ENCODE assay signal across 8 cellular contexts in the genomic region with DNA sequence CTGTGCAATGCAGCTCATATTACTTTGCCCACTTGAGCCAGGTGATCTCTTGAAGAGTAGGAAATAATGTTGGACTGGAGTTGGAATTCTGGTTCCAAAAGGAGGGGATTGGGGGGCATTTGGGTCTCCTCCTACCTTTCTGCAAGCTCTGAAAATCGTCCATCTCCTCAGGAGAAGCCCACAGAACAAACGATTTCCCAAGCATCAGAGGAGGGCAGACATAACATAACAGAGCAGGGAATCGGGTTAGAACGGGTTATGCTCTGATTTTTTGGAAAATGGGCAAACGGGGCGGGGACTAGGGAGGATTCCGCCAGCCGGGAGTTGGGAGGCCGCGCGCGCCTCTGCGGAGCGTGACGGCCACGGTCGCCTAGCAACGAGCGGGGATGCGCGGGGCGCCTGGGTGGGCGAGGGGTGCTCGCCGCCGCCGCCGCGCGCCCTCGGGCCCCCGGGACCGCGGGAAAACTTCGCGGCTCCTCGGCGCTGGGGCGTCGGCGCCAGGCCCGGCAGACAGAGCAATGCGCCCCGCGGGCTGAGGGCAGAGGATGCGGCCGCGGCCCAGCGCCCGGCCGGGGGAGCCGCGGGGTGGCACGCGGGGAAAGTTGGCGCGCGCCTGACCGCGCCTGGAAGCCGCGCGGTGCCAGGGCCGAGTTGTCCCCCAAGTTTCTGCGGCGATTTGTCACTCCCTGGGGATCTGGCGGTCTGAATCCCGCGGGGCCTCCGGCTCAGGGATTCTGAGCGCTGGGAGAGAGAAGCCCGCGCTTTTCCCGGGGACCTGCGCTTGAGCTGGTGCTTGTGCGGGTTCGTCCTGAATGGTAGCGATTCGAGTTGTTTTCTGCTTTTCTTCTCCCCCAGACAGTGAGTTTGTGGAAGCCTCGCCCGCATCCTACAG. TPM values are rescaled to one million over a fixed set of nuclear protein-coding genes. Genes with fewer than 3 reads are reported as not detected.
DNase-seq lines count a peak whose midpoint lies in the region; ATAC-seq and TF ChIP-seq lines count a peak whose summit lies in the region.

No MANE protein-coding gene starts in this region.

- peaks cover 23 to 25% of the 10 kb centered on the region in 2 donors for H3K27me3 Mint-ChIP-seq in natural killer cell treated with Interleukin-12 subunit alpha and Interleukin-12 subunit beta and Interleukin-15 and Interleukin-18, amount 100 ng/mL, for 72 hours

- no peaks in the 10 kb centered on the region for H3K9me3 Mint-ChIP-seq in natural killer cell treated with Interleukin-12 subunit alpha and Interleukin-12 subunit beta and Interleukin-15 and Interleukin-18, amount 100 ng/mL, for 72 hours

- peaks cover 4 to 13% of the 10 kb centered on the region in 2 donors for H3K4me1 Mint-ChIP-seq in natural killer cell treated with Interleukin-12 subunit alpha and Interleukin-12 subunit beta and Interleukin-15 and Interleukin-18, amount 100 ng/mL, for 72 hours (ENCODE audit: low read depth in 2 of 2)

- H3K27ac Mint-ChIP-seq in natural killer cell treated with Interleukin-12 subunit alpha and Interleukin-12 subunit beta and Interleukin-15 and Interleukin-18, amount 100 ng/mL, for 72 hours: no peak overlapping the region

- no peaks in the 10 kb centered on the region for H3K36me3 Mint-ChIP-seq in natural killer cell treated with Interleukin-12 subunit alpha and Interleukin-12 subunit beta and Interleukin-15 and Interleukin-18, amount 100 ng/mL, for 72 hours

- peak overlapping the region; percentile 47 for H3K4me3 Mint-ChIP-seq in natural killer cell treated with Interleukin-12 subunit alpha and Interleukin-12 subunit beta and Interleukin-15 and Interleukin-18, amount 100 ng/mL, for 72 hours

- peak; percentile 52 for ATAC-seq in HG02759 (IDR thresholded peaks at IDR 0.05; ENCODE audit: unreplicated experiment)
- peak in 1 of 2 donors; percentile 17 for ATAC-seq in natural killer cell treated with Interleukin-12 subunit alpha and Interleukin-12 subunit beta and Interleukin-15 and Interleukin-18, amount 100 ng/mL, for 72 hours
- no peak for ATAC-seq in GM21723 (IDR thresholded peaks at IDR 0.05; ENCODE audit: unreplicated experiment)

- TF ChIP-seq CTCF in fibroblast of mammary gland (conservative IDR thresholded peaks at IDR 0.05; ENCODE audit: control insufficient read depth, insufficient read depth, low read depth, low read length): no peak

- H3K4me3 ChIP-seq in fibroblast of mammary gland (ENCODE audit: control insufficient read depth, low read depth, low read length): peak overlapping the region; percentile 55

- DNase-seq in COR-L47 (lab: John Stamatoyannopoulos, UW) (peak; percentile 77), T1000 (lab: John Stamatoyannopoulos, UW) (peak; percentile 21), fibroblast of mammary gland (ENCODE audit: low read depth) (no peak), NCI-H187 treated with DMSO at 0.1 percent for 48 hours (lab: John Stamatoyannopoulos, UW) (no peak), A172 (ENCODE audit: low spot score) (no peak)
- DNase-seq in natural killer cell treated with Interleukin-12 subunit alpha and Interleukin-12 subunit beta and Interleukin-15 and Interleukin-18, amount 100 ng/mL, for 72 hours (ENCODE audit: low spot score): no peak

RNA-seq across cellular contexts. Expression of a gene that starts 27.8 kb away (rescaled TPM):
- total RNA-seq in natural killer cell treated with Interleukin-12 subunit alpha and Interleukin-12 subunit beta and Interleukin-15 and Interleukin-18, amount 100 ng/mL, for 72 hours: 1 to 10 TPM; 5.5 to 5.7 TPM
- 10.8 and 12.2 TPM in 2 replicates for total RNA-seq in A172 (2014; rRNA removed; shearing (Covaris generic))

Comparison
In these comparisons a context has a peak if more than half of its experiments do, and no peak if none do; other contexts are left out.
1. DNase-seq: peak in COR-L47 (single experiment) and T1000 (single experiment); none in fibroblast of mammary gland (single experiment), natural killer cell treated with Interleukin-12 subunit alpha and Interleukin-12 subunit beta and Interleukin-15 and Interleukin-18, amount 100 ng/mL, for 72 hours (single experiment), NCI-H187 treated with DMSO at 0.1 percent for 48 hours (single experiment) and A172 (single experiment).